In the genomic region with DNA sequence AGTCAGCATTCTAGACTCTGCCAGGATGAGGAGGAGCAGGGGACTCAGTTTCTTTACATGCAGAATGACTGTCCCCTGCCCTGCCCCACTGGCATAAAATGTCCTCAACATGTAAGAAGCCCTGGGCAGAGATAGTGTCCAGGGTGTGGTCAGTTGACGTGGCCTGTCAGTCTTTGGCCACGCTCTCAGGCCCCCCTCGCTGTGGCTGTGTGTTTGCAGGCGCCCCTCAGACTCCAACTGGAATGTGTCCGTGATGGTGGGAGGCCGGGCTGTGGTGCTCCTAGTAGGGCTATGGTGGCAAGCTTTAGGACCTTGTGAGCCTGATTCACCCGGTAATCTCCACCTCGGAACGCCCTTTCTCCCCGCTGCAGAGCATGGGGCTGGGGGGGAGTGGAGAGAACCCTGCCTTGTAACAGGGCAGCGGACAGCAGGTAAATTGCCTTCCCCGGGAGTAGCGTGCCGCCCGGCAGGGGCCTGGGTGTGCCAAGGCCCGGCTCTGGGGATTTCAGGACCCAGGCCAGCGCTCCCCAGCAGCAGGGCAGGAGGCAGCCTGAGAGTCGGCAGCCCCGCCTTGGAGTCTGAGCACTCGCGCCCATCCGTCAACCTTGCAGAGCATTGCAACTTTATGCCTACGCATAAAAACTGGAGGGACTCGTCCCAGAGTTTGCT, we compare ENCODE assay signal across 1 cellular context.
TF ChIP-seq lines count a peak whose summit lies in the region.

No MANE protein-coding gene starts in this region.

TF ChIP-seq in K562, 482 proteins besides CTCF, POLR2A, EP300 and RAD21 (continued from another document):
- TF ChIP-seq, protein P1, sequence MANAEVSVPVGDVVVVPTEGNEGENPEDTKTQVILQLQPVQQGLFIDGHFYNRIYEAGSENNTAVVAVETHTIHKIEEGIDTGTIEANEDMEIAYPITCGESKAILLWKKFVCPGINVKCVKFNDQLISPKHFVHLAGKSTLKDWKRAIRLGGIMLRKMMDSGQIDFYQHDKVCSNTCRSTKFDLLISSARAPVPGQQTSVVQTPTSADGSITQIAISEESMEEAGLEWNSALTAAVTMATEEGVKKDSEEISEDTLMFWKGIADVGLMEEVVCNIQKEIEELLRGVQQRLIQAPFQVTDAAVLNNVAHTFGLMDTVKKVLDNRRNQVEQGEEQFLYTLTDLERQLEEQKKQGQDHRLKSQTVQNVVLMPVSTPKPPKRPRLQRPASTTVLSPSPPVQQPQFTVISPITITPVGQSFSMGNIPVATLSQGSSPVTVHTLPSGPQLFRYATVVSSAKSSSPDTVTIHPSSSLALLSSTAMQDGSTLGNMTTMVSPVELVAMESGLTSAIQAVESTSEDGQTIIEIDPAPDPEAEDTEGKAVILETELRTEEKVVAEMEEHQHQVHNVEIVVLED (CRISPR knock-in tag; IDR thresholded peaks at IDR 0.05), result no peak
TF ChIP-seq in K562: peak in this region for 3.
